ENCODE assay signal across 13 cellular contexts in the genomic region with DNA sequence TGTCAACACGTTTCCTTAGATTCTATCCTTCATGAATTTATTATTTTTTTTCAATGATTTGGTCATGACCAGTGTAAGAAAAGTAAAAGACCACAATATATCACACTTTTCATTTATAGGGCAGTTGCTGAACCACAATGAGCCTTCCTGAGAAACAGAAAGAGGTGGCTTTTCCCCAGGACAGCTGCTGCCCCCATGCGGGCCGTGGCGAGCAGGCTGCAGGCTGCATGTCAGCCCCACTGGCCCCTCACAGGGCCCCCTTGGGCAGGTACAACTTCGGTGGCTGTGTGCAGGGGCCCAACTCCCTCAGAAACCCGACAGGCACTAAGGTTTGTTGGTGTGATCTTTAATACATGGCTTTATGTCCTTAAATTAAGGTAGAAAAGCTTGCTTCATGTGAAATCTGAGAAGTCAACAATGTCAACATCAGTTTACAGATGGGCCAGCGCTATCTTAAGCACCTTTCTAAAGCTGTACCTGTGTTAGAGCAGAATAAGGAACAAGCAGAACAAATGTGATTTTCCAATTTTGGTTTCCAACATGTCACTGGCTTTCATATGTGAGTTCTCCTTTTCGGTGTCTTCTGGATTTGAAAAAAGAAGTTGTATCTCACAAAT.
DNase-seq lines count a peak whose midpoint lies in the region; ATAC-seq and TF ChIP-seq lines count a peak whose summit lies in the region.
"Had no signal": no experiment of that assay in that cellular context is flagged by ENCODE, and none has a peak within 500 bp of the region (broad histone marks: within the 10 kb centered on the region; RNA-seq: fewer than 3 reads in every experiment).

No MANE protein-coding gene starts in this region.

- peak; percentile 27 for DNase-seq in hepatic stellate cell (ENCODE audit: low spot score)
- DNase-seq in GDM1 (lab: John Stamatoyannopoulos, UW) = no peak
- DNase-seq in pons (ENCODE audit: low spot score) = no peak
- no peak for DNase-seq in activated CD4-positive, alpha-beta T cell treated with anti-CD3 and anti-CD28 coated beads for 1 hour
- DNase-seq: activated CD4-positive, CD25-positive, alpha-beta regulatory T cell; activated naive CD4-positive, alpha-beta T cell; uterus had no signal

- TF ChIP-seq CTCF in 22Rv1 (IDR thresholded peaks at IDR 0.05) = peak; percentile 54
- peak; percentile 27; the same call in 1 of the 2 replicates for TF ChIP-seq CTCF in GM12874 (IDR thresholded peaks at IDR 0.05; ENCODE audit: insufficient read depth, low read depth, low read length)
- peak; percentile 89 for TF ChIP-seq CTCF in VCaP (conservative IDR thresholded peaks at IDR 0.05)

- H3K27ac ChIP-seq in 22Rv1 = no peak overlapping the region
- no peak overlapping the region for H3K27ac ChIP-seq in VCaP
- H3K27ac ChIP-seq: BLaER1, uterus had no signal

- no peak for ATAC-seq in HG02642 (IDR thresholded peaks at IDR 0.05; ENCODE audit: poor library complexity, unreplicated experiment)
- ATAC-seq: left lobe of liver had no signal

Comparison
In these comparisons a context has a peak if more than half of its experiments do, and no peak if none do; other contexts are left out.
1. CTCF ChIP-seq: peak in every context shown above with its lines; median percentile 89 in VCaP; 54 in 22Rv1; 27 in GM12874.